Comparison of ENCODE assay signal across 29 cellular contexts in the genomic region with DNA sequence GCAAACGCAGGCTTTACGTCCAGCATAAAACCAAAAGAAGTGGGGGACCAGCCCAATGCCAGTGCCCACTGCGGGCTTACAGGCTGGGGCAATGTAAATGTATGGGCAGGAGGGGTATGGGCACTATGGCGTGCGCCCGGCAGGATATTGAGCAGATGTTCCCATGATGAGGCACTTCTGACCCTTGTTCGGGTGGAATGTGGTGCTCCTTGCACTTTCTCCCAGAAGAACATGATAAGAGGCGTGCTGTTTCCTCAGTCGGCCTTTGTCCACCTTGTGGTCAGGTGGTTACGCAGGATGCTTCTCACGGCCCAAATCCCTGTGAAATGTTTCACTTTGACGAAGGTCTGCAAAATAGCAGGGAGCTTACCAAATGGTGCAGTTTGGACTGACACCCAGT. TPM values are rescaled to one million over a fixed set of nuclear protein-coding genes. Genes with fewer than 3 reads are reported as not detected.
"Had no signal": no experiment of that assay in that cellular context is flagged by ENCODE, and none has a peak within 500 bp of the region (broad histone marks: within the 10 kb centered on the region; RNA-seq: fewer than 3 reads in every experiment).

No MANE protein-coding gene starts in this region.

- H3K27ac ChIP-seq: brain microvascular endothelial cell, SK-N-MC had no signal

- ATAC-seq: activated T-helper 17 cell treated with anti-CD3 and anti-CD28 coated beads, Interleukin-2, amount 50 U/mL, for 72 hours; Right ventricle myocardium inferior; T-cell had no signal

- H3K4me3 ChIP-seq: SK-N-MC had no signal

- H3K27me3 ChIP-seq: brain microvascular endothelial cell had no signal

- DNase-seq: activated CD4-positive, alpha-beta memory T cell treated with anti-CD3 and anti-CD28 coated beads, Interleukin-2, amount 10 ng/mL, durations not matched to agents 7 days and 5 days; activated CD4-positive, alpha-beta T cell treated with anti-CD3 and anti-CD28 coated beads, Interleukin-2, amount 50 U/mL, for 1 hour; activated CD4-positive, CD25-positive, alpha-beta regulatory T cell; activated gamma-delta T cell; activated naive CD4-positive, alpha-beta T cell treated with anti-CD3 and anti-CD28 coated beads for 36 hours; activated T-cell treated with anti-CD3 and anti-CD28 coated beads for 4 hours; activated T-cell treated with anti-CD3 and anti-CD28 coated beads, Interleukin-2, amount 50 U/mL, for 48 hours; amygdala; brain microvascular endothelial cell; cerebellar nuclear complex; Kasumi-1; NCI-H146; NCI-H1930; NCI-H2107; NCI-H345; NCI-H510A; NCI-H526 treated with DMSO at 0.1 percent for 48 hours; NCI-H82; RPMI8226; T-cell; T-helper 2 cell; T1000 had no signal

- H3K36me3 ChIP-seq: brain microvascular endothelial cell had no signal

- FAIRE-seq: TTC549 had no signal

RNA-seq across cellular contexts. Expression of gene GPR31, which starts 4.8 kb away (rescaled TPM):
- total RNA-seq: activated CD4-positive, alpha-beta memory T cell treated with anti-CD3 and anti-CD28 coated beads, Interleukin-2, amount 10 ng/mL, durations not matched to agents 7 days and 5 days; activated CD8-positive, alpha-beta memory T cell treated with anti-CD3 and anti-CD28 coated beads for 36 hours; activated naive CD4-positive, alpha-beta T cell treated with anti-CD3 and anti-CD28 coated beads for 36 hours; activated T-helper 17 cell treated with anti-CD3 and anti-CD28 coated beads, Interleukin-2, amount 50 U/mL, for 72 hours; cardiac septum; OCI-LY7; Right ventricle myocardium inferior; T-cell had no signal

RNA-seq across cellular contexts. Expression of gene CCR6, which starts 39.7 kb away (rescaled TPM):
- total RNA-seq: cardiac septum, Right ventricle myocardium inferior had no signal
